ENCODE assay signal across 8 cellular contexts in genomic region chrX:47651043-47651905, GRCh38. TPM values are rescaled to one million over a fixed set of nuclear protein-coding genes. Genes with fewer than 3 reads are reported as not detected.
A peak's percentile ranks its signal among the peaks of the same experiment; 100 is the strongest.
DNase-seq lines count a peak whose midpoint lies in the region; ATAC-seq and TF ChIP-seq lines count a peak whose summit lies in the region.

No MANE protein-coding gene starts in this region.

- POLR2A ChIA-PET in naive thymus-derived CD8-positive, alpha-beta T cell (lab: Charles Lee): interaction anchor here (0.5 to 1.9 kb wide), 9 partner anchors 8 to 1351 kb away, joined by 3 to 8 read pairs (median 5); partner anchors contain the start of genes ARAF, CFP, USP11 and UXT

- H3K4me1 Mint-ChIP-seq in naive thymus-derived CD8-positive, alpha-beta T cell: peaks cover 32 to 49% (median 42%) of the 10 kb centered on the region in 4 donors

- no peaks in the 10 kb centered on the region for H3K9me3 ChIP-seq in BE2C
- no peaks in the 10 kb centered on the region for H3K9me3 ChIP-seq in HUES64 (ENCODE audit: insufficient read depth, low read depth, low read length)

- ATAC-seq in naive thymus-derived CD8-positive, alpha-beta T cell: no peak
- ATAC-seq in activated CD4-positive, CD25-positive, alpha-beta regulatory T cell treated with anti-CD3 and anti-CD28 coated beads, Interleukin-2, amount 50 U/mL, for 24 hours: no peak
- ATAC-seq in HG03196 (IDR thresholded peaks at IDR 0.05; ENCODE audit: unreplicated experiment): no peak
- no peak for ATAC-seq in GM18498 (IDR thresholded peaks at IDR 0.05; ENCODE audit: unreplicated experiment)

- H3K4me1 ChIP-seq in BE2C (no peaks in the 10 kb centered on the region), HUES64 (ENCODE audit: insufficient read depth, low read length) (no peaks in the 10 kb centered on the region)

- H3K9ac ChIP-seq in HUES64 (ENCODE audit: low read depth, low read length): peak overlapping the region; percentile 50

- H3K36me3 ChIP-seq in BE2C (peaks cover 6% of the 10 kb centered on the region; the same call in 1 of the 2 replicates), HUES64 (ENCODE audit: insufficient read depth, low read length) (peaks cover 29% of the 10 kb centered on the region)

- H3K36me3 Mint-ChIP-seq in naive thymus-derived CD8-positive, alpha-beta T cell: peaks cover 4 to 62% (median 5%) of the 10 kb centered on the region in 3 donors

- H3K27me3 Mint-ChIP-seq in naive thymus-derived CD8-positive, alpha-beta T cell: no peaks in the 10 kb centered on the region

- H3K4me3 Mint-ChIP-seq in naive thymus-derived CD8-positive, alpha-beta T cell: peak overlapping the region; percentile 82 to 97 (median 92)

- H3K9me3 Mint-ChIP-seq in naive thymus-derived CD8-positive, alpha-beta T cell: no peaks in the 10 kb centered on the region

- H3K4me3 ChIP-seq in BE2C (ENCODE audit: low read depth, low read length) (peak overlapping the region; percentile 57), HUES64 (ENCODE audit: low read length) (peak overlapping the region; percentile 64)

- H3K27ac ChIP-seq in HUES64 (ENCODE audit: low read depth, low read length) (peak overlapping the region; percentile 69; the same call in 1 of the 2 replicates), cingulate gyrus (ENCODE audit: low read depth, low read length) (peak overlapping the region; percentile 84)

- H3K27me3 ChIP-seq in BE2C: no peaks in the 10 kb centered on the region
- no peaks in the 10 kb centered on the region for H3K27me3 ChIP-seq in HUES64 (ENCODE audit: insufficient read depth, low read length)

- 16% methylated on average over 19 of the region's 19 CpGs for WGBS in HUES64

- peak overlapping the region; percentile 93 to 98 (median 94) for H3K27ac Mint-ChIP-seq in naive thymus-derived CD8-positive, alpha-beta T cell

- no peak for TF ChIP-seq CTCF in BE2C (IDR thresholded peaks at IDR 0.05; ENCODE audit: low read depth, low read length)

- DNase-seq in BE2C: no peak
- DNase-seq in naive thymus-derived CD8-positive, alpha-beta T cell: no peak
- no peak for DNase-seq in iPS-NIHi7 (ENCODE audit: extremely low spot score)

RNA-seq across cellular contexts. Expression of gene ELK1, which starts 0.9 kb away (rescaled TPM):
- polyA plus RNA-seq in BE2C (2012; ENCODE audit: insufficient read depth, insufficient read length, low read depth): 38.7 TPM
- 23.2 TPM for polyA plus RNA-seq in HUES64 (2013, experiment 1 of 2)
- 25.6 TPM for polyA plus RNA-seq in HUES64 (2013, experiment 2 of 2)
- total RNA-seq in naive thymus-derived CD8-positive, alpha-beta T cell: 10 to 100 TPM; 32.3 to 36.4 TPM
- 10 to 100 TPM; 15.2 to 19.1 (median 17.2) TPM for polyA plus RNA-seq in naive thymus-derived CD8-positive, alpha-beta T cell

RNA-seq across cellular contexts. Expression of gene UXT, which starts 7.7 kb away (rescaled TPM):
- polyA plus RNA-seq in BE2C (2012; ENCODE audit: insufficient read depth, insufficient read length, low read depth): 106 TPM
- 80.1 TPM for polyA plus RNA-seq in HUES64 (2013, experiment 1 of 2)
- 98.3 TPM for polyA plus RNA-seq in HUES64 (2013, experiment 2 of 2)
- total RNA-seq in naive thymus-derived CD8-positive, alpha-beta T cell: 100 to 1,000 TPM; 215 to 217 TPM
- polyA plus RNA-seq in naive thymus-derived CD8-positive, alpha-beta T cell: 100 to 1,000 TPM; 383 to 458 (median 390) TPM

RNA-seq across cellular contexts. Expression of gene CFP, which starts 21.5 kb away (rescaled TPM):
- polyA plus RNA-seq in BE2C (2012; ENCODE audit: insufficient read depth, insufficient read length, low read depth): 2.9 TPM
- 1.5 TPM for polyA plus RNA-seq in HUES64 (2013, experiment 1 of 2)
- 0.95 TPM for polyA plus RNA-seq in HUES64 (2013, experiment 2 of 2)
- 10 to 100 TPM; 16.9 to 19.5 TPM for total RNA-seq in naive thymus-derived CD8-positive, alpha-beta T cell
- polyA plus RNA-seq in naive thymus-derived CD8-positive, alpha-beta T cell: 10 to 100 TPM in 2 of 3 donors, 1 to 10 TPM in 1; 5.4 to 12.7 (median 10.3) TPM

RNA-seq across cellular contexts. Expression of gene SYN1, which starts 31.6 kb away (rescaled TPM):
- 10.8 TPM for polyA plus RNA-seq in BE2C (2012; ENCODE audit: insufficient read depth, insufficient read length, low read depth)
- 8.3 TPM for polyA plus RNA-seq in HUES64 (2013, experiment 1 of 2)
- polyA plus RNA-seq in HUES64 (2013, experiment 2 of 2): 10.6 TPM
- 1 to 10 TPM in 1 of 2 experiments, under 1 TPM in 1; 0.47 to 1.2 TPM for total RNA-seq in naive thymus-derived CD8-positive, alpha-beta T cell
- polyA plus RNA-seq in naive thymus-derived CD8-positive, alpha-beta T cell: 1 to 10 TPM in 1 of 3 donors, under 1 TPM in 2; 0.30 to 1.3 (median 0.95) TPM
